ENCODE assay signal across 1 cellular context in the genomic region with DNA sequence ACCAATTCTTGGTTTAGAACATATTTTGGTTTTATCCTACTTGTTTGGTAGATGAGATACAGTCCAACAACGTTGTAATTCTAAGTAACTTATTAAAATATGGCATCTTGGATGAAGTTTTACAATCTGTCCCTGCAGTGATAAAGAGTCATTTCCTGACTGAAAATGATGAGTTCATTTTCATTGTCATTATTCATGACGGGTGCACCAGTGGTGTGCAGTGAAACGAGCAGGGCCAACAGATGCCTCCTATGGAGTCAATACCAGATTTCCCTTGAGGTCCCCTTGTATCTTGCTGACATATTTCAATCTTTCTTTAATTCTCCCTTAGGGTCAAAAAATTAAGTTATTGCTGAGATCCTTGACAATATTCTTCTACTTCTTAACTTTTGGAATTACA.
TF ChIP-seq lines count a peak whose summit lies in the region.

No MANE protein-coding gene starts in this region.

TF ChIP-seq in H1, 55 proteins besides CTCF, POLR2A, EP300 and RAD21:
- TF ChIP-seq SP1 (IDR thresholded peaks at IDR 0.05; ENCODE audit: low read depth, low read length) = no peak
- TF ChIP-seq SP2 (IDR thresholded peaks at IDR 0.05; ENCODE audit: low read length) = no peak
- no peak for TF ChIP-seq HDAC2 (IDR thresholded peaks at IDR 0.05; ENCODE audit: borderline replicate concordance in 1 of 2, low read depth in 2 of 2, low read length in 2 of 2)
- TF ChIP-seq ASH2L (IDR thresholded peaks at IDR 0.05; ENCODE audit: low read length) = no peak
- TF ChIP-seq BCL11A (IDR thresholded peaks at IDR 0.05; ENCODE audit: low read depth in 2 of 2, low read length in 2 of 2) = no peak
- no peak for TF ChIP-seq JUND (IDR thresholded peaks at IDR 0.05; ENCODE audit: low read length)
- no peak for TF ChIP-seq TCF12 (IDR thresholded peaks at IDR 0.05; ENCODE audit: low read depth, low read length)
TF ChIP-seq in H1: peak in this region for 0.
